ENCODE assay signal across 8 cellular contexts in the genomic region with DNA sequence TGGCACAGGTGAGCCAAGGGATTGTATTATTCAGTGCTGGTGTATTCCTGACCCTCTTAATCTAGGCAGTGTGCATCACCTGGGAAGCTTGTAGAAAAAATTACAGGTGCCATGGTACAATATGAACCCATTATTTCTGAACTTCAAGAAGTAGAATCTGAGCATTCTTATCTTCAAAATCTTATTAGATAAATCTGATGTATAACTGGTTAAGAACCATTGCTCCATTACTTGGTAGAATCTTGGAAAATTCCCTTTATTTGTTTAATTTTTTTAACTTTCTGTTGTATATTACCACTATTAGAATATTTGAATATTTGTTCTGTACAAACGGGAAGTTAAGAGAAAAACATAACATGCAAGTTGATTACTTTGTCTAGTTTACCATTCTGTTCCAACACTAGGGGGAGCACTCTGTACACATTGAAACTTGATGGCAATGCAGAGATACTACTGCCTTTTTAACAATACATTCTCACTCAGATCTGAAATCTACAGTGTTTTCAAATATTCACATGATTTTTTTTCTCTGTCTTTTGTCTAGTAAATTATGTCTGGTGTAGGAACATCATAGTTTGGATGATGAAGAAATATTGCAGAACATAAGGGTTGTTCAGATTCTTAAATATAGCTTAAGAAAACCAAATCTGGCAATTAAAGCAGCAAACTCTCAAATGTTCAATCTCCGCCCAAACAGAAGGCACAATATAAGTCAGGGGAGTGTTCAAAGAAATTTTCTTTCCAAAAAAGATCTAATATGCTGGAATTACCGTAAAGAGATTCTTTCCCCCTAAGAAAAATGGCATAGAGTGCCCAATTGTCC.
DNase-seq lines count a peak whose midpoint lies in the region; ATAC-seq, FAIRE-seq and TF ChIP-seq lines count a peak whose summit lies in the region.

No MANE protein-coding gene starts in this region.

- H2AFZ ChIP-seq in DND-41 (ENCODE audit: low read depth, low read length) (no peak overlapping the region), OCI-LY3 (ENCODE audit: low read depth, low read length) (no peak overlapping the region)

- ATAC-seq in DND-41 (ENCODE audit: insufficient read depth, low read depth) (peak; percentile 62; the same call in 2 of the 3 replicates), HG03097 (IDR thresholded peaks at IDR 0.05; ENCODE audit: low FRiP score, unreplicated experiment) (no peak), HG03095 (IDR thresholded peaks at IDR 0.05; ENCODE audit: unreplicated experiment) (no peak)

- H3K36me3 ChIP-seq in DND-41 (ENCODE audit: insufficient read depth, low read length) (peaks cover 47% of the 10 kb centered on the region), OCI-LY3 (replicated peaks; ENCODE audit: low read depth, low read length) (peaks cover 8% of the 10 kb centered on the region)

- no peaks in the 10 kb centered on the region for H3K27me3 ChIP-seq in DND-41 (ENCODE audit: insufficient read depth, low read length, poor library complexity)
- no peaks in the 10 kb centered on the region for H3K27me3 ChIP-seq in OCI-LY3 (ENCODE audit: low read depth, low read length)

- no peaks in the 10 kb centered on the region for H3K4me1 ChIP-seq in DND-41 (ENCODE audit: insufficient read depth, low read length)
- H3K4me1 ChIP-seq in OCI-LY3 (ENCODE audit: low read length): peaks cover 11% of the 10 kb centered on the region; the same call in 1 of the 2 replicates

- H3K9me3 ChIP-seq in DND-41 (ENCODE audit: insufficient read depth, low read length, severe bottlenecking) (no peaks in the 10 kb centered on the region), OCI-LY3 (ENCODE audit: insufficient read depth, low read length) (no peaks in the 10 kb centered on the region)

- TF ChIP-seq CTCF in DND-41 (IDR thresholded peaks at IDR 0.05; ENCODE audit: borderline replicate concordance, extremely low read depth, low read length, poor library complexity, severe bottlenecking) (peak; percentile 82), OCI-LY3 (IDR thresholded peaks at IDR 0.05; ENCODE audit: low read depth, low read length) (peak; percentile 93)

- no peak overlapping the region for H3K9ac ChIP-seq in DND-41 (ENCODE audit: low read depth, low read length)
- H3K9ac ChIP-seq in OCI-LY3 (ENCODE audit: low read length): no peak overlapping the region

- no peaks in the 10 kb centered on the region for H4K20me1 ChIP-seq in DND-41 (ENCODE audit: insufficient read depth, low read length)
- H4K20me1 ChIP-seq in OCI-LY3 (ENCODE audit: insufficient read depth, low read length): no peaks in the 10 kb centered on the region

- H3K4me3 ChIP-seq in DND-41 (ENCODE audit: low read depth in 1 of 2, low read length in 2 of 2) (no peak overlapping the region), OCI-LY3 (ENCODE audit: low read length) (no peak overlapping the region)

- H3K27ac ChIP-seq in DND-41 (ENCODE audit: low read length) (no peak overlapping the region), OCI-LY3 (ENCODE audit: low read length) (peak overlapping the region; percentile 18; the same call in 1 of the 2 replicates)

- peak; percentile 71 for FAIRE-seq in colon (lab: Jason Lieb, UNC)

- H3K79me2 ChIP-seq in DND-41 (ENCODE audit: insufficient read depth, low read length) (no peaks in the 10 kb centered on the region), OCI-LY3 (ENCODE audit: low read length) (no peaks in the 10 kb centered on the region)

- peak; percentile 22 for DNase-seq in DND-41
- peak; percentile 44 for DNase-seq in KG1 (lab: John Stamatoyannopoulos, UW)
- DNase-seq in lung microvascular endothelial cell (ENCODE audit: low read depth in 2 of 2): peak; percentile 72 to 77
- DNase-seq in effector CD8-positive, alpha-beta T cell (lab: John Stamatoyannopoulos, UW): no peak

- H3K4me2 ChIP-seq in DND-41 (ENCODE audit: insufficient read depth, low read length): no peak overlapping the region
- no peak overlapping the region for H3K4me2 ChIP-seq in OCI-LY3 (ENCODE audit: low read length)
